Comparison of ENCODE assay signal across 1 cellular context in genomic region chr16:71930013-71930563, GRCh38.
TF ChIP-seq lines count a peak whose summit lies in the region.

No MANE protein-coding gene starts in this region.

TF ChIP-seq in K562, 482 proteins besides CTCF, POLR2A, EP300 and RAD21:
- TF ChIP-seq JUND (IDR thresholded peaks at IDR 0.05; ENCODE audit: borderline replicate concordance, low read depth, low read length) = peak; percentile 53; the same call in 1 of the 2 replicates
- peak; percentile 74; the same call in 1 of the 3 replicates for TF ChIP-seq JUND (tag; IDR thresholded peaks at IDR 0.05; ENCODE audit: borderline replicate concordance, low read depth, low read length)
- no peak for TF ChIP-seq ZNF212 (CRISPR knock-in tag; IDR thresholded peaks at IDR 0.05)
- peak; percentile 26; the same call in 1 of the 2 replicates for TF ChIP-seq DPF2 (IDR thresholded peaks at IDR 0.05)
- no peak for TF ChIP-seq MCM7 (IDR thresholded peaks at IDR 0.05)
- TF ChIP-seq ADNP (tag; IDR thresholded peaks at IDR 0.05) = peak; percentile 45; the same call in 1 of the 2 replicates
- 0 out of 2 replicates have a peak, but pooled peaks have one; percentile 25 for TF ChIP-seq JUN (IDR thresholded peaks at IDR 0.05; ENCODE audit: borderline replicate concordance, low read depth, low read length)
- no peak for TF ChIP-seq JUN (CRISPR knock-in tag; IDR thresholded peaks at IDR 0.05; ENCODE audit: borderline replicate concordance)
- no peak for TF ChIP-seq CUX1 (CRISPR knock-in tag; IDR thresholded peaks at IDR 0.05)
- TF ChIP-seq ZNF124 (CRISPR knock-in tag; IDR thresholded peaks at IDR 0.05) = no peak
- no peak for TF ChIP-seq MGA (IDR thresholded peaks at IDR 0.05)
- no peak for TF ChIP-seq USF1 (CRISPR knock-in tag; IDR thresholded peaks at IDR 0.05)
- TF ChIP-seq ATF3 (IDR thresholded peaks at IDR 0.05) = peak; percentile 59
- TF ChIP-seq ATF3 (CRISPR knock-in tag; conservative IDR thresholded peaks at IDR 0.05) = no peak
- TF ChIP-seq PTRF (tag; IDR thresholded peaks at IDR 0.05) = no peak
- peak; percentile 11; the same call in 1 of the 2 replicates for TF ChIP-seq POLR2AphosphoS5 (IDR thresholded peaks at IDR 0.05; ENCODE audit: control insufficient read depth, insufficient read depth, low read depth, low read length)
- TF ChIP-seq PTTG1 (tag; IDR thresholded peaks at IDR 0.05; ENCODE audit: low read depth) = no peak
- TF ChIP-seq ZNF444 (CRISPR knock-in tag; IDR thresholded peaks at IDR 0.05) = no peak
- no peak for TF ChIP-seq STAT6 (CRISPR knock-in tag; IDR thresholded peaks at IDR 0.05)
- TF ChIP-seq NR3C1 (CRISPR knock-in tag; IDR thresholded peaks at IDR 0.05) = no peak
- TF ChIP-seq SLC30A9 (CRISPR knock-in tag; IDR thresholded peaks at IDR 0.05) = no peak
- TF ChIP-seq FOSL1 (tag; conservative IDR thresholded peaks at IDR 0.05) = peak; percentile 86
- peak; percentile 30; the same call in 1 of the 2 replicates for TF ChIP-seq SMARCA4 (IDR thresholded peaks at IDR 0.05)
- TF ChIP-seq CXXC5 (CRISPR knock-in tag; IDR thresholded peaks at IDR 0.05) = no peak
- TF ChIP-seq BRF2 (IDR thresholded peaks at IDR 0.05; ENCODE audit: borderline replicate concordance, insufficient read depth, insufficient read length) = no peak
- no peak for TF ChIP-seq ZNF134 (CRISPR knock-in tag; conservative IDR thresholded peaks at IDR 0.05)
- no peak for TF ChIP-seq CREBBP (IDR thresholded peaks at IDR 0.05; ENCODE audit: low read depth, low read length)
- no peak for TF ChIP-seq MCM2 (IDR thresholded peaks at IDR 0.05; ENCODE audit: low read depth)
- TF ChIP-seq MYBL2 (IDR thresholded peaks at IDR 0.05; ENCODE audit: low read depth) = no peak
- TF ChIP-seq MYBL2 (CRISPR knock-in tag; IDR thresholded peaks at IDR 0.05; ENCODE audit: borderline replicate concordance) = no peak
- no peak for TF ChIP-seq ZNF3 (CRISPR knock-in tag; IDR thresholded peaks at IDR 0.05)
- peak; percentile 34; the same call in 1 of the 2 replicates for TF ChIP-seq ARID1B (IDR thresholded peaks at IDR 0.05)
- TF ChIP-seq ILF3 (IDR thresholded peaks at IDR 0.05; ENCODE audit: borderline replicate concordance) = no peak
